ENCODE assay signal across 8 cellular contexts in genomic region chr18:832085-832681, GRCh38. TPM values are rescaled to one million over a fixed set of nuclear protein-coding genes. Genes with fewer than 3 reads are reported as not detected.
DNase-seq lines count a peak whose midpoint lies in the region; ATAC-seq, FAIRE-seq and TF ChIP-seq lines count a peak whose summit lies in the region.

No MANE protein-coding gene starts in this region.

- peak; percentile 40 for FAIRE-seq in urothelium cell line (lab: Jason Lieb, UNC)

- H3K4me3 ChIP-seq in RWPE2 (ENCODE audit: severe bottlenecking): no peak overlapping the region

- TF ChIP-seq CTCF in RWPE2 (IDR thresholded peaks at IDR 0.05; ENCODE audit: poor library complexity, severe bottlenecking) (no peak), foreskin keratinocyte (conservative IDR thresholded peaks at IDR 0.05) (peak; percentile 30)

- ATAC-seq in RWPE2 (ENCODE audit: low read depth) (peak; percentile 41; the same call in 1 of the 3 replicates), foreskin keratinocyte (peak; percentile 61), GM19395 (IDR thresholded peaks at IDR 0.05; ENCODE audit: unreplicated experiment) (no peak), GM21723 (IDR thresholded peaks at IDR 0.05; ENCODE audit: unreplicated experiment) (no peak)

- peak; percentile 26 for DNase-seq in stimulated activated CD4-positive, alpha-beta T cell treated with anti-CD3 and anti-CD28 coated beads, Interleukin-15, amount 100 ng/mL, for 24 hours
- DNase-seq in stimulated activated CD4-positive, alpha-beta T cell treated with anti-CD3 and anti-CD28 coated beads, Interleukin-4, amount 100 ng/mL, for 24 hours: no peak
- no peak for DNase-seq in RWPE2 (ENCODE audit: low spot score)
- DNase-seq in foreskin keratinocyte: no peak
- no peak for DNase-seq in urothelium cell line (ENCODE audit: low spot score)
- no peak for DNase-seq in 8988T

- no peaks in the 10 kb centered on the region for H3K27me3 ChIP-seq in RWPE2 (ENCODE audit: insufficient read depth, poor library complexity, severe bottlenecking)
- H3K27me3 ChIP-seq in foreskin keratinocyte: peaks cover 5% of the 10 kb centered on the region

- H3K27ac ChIP-seq in RWPE2 (ENCODE audit: poor library complexity, severe bottlenecking) (no peak overlapping the region), foreskin keratinocyte (no peak overlapping the region)

- no peaks in the 10 kb centered on the region for H3K36me3 ChIP-seq in RWPE2 (ENCODE audit: low read depth)

- no peaks in the 10 kb centered on the region for H3K9me3 ChIP-seq in RWPE2 (ENCODE audit: severe bottlenecking)

- H3K4me1 ChIP-seq in RWPE2 (ENCODE audit: insufficient read depth, poor library complexity, severe bottlenecking): no peaks in the 10 kb centered on the region
- H3K4me1 ChIP-seq in foreskin keratinocyte: peaks cover 2% of the 10 kb centered on the region

RNA-seq across cellular contexts. Expression of gene YES1, which starts 20.1 kb away (rescaled TPM):
- total RNA-seq in foreskin keratinocyte: 70.9 and 71.6 TPM in 2 replicates
- polyA plus RNA-seq in foreskin keratinocyte: 14.2 and 16.2 TPM in 2 replicates

Comparison
In these comparisons a context has a peak if more than half of its experiments do, and no peak if none do; other contexts are left out.
1. ATAC-seq: peak in RWPE2 (single experiment) and foreskin keratinocyte (single experiment); none in GM19395 (single experiment) and GM21723 (single experiment).